8 cellular contexts compared by ENCODE assay signal in the genomic region with DNA sequence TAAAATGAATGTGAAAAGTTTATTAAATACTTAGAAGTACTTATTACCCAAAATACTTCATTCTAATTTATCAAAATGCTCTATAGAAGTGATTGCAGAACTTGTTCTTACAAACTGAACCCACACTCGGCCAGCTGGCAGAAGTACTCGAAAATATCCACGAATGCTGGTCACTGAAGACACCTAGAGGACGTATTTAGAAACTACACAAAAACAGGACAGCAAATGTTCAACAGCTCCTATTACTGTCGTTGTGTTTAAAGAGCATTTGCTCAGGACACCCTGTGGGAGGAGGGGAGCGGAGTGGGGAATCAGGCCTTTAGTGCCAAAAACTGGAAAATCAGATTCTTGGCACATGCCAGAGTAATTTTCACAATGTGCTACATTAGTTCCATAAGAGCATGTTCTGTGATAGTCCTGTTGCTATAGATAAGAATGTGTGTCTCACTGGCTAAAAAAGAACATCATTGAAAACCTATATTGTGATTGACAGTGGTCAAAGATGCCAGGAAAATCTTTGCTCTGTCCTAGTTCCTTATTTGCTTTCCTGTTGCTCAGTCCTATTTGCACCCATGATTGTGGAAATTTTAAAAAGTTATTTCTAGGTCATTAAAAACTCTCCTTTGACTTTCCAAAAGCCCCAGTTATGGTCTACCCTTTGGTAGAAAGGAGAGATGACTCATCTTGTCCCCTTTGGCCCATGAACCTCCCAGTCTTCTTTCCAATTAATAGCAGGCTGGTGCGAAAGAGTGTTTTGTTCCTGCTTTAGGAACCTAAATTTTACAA. TPM values are rescaled to one million over a fixed set of nuclear protein-coding genes. Genes with fewer than 3 reads are reported as not detected.
A peak's percentile ranks its signal among the peaks of the same experiment; 100 is the strongest.
DNase-seq lines count a peak whose midpoint lies in the region; ATAC-seq and TF ChIP-seq lines count a peak whose summit lies in the region.

No MANE protein-coding gene starts in this region.

- WGBS in heart right ventricle, 2 donors: 14 to 17% methylated on average over 7 of the region's 7 CpGs

- intact Hi-C loops in heart right ventricle (cut with DNase I): loop anchor here (2.0 to 10.0 kb wide), 12 partner anchors 71 to 822 kb away; a partner anchor contains a TSS
- intact Hi-C loops in posterior vena cava (cut with DNase I): no loop called here

- ATAC-seq in GM21529 (IDR thresholded peaks at IDR 0.05; ENCODE audit: unreplicated experiment) (peak; percentile 90), heart right ventricle (peak; percentile 69 to 91 (median 88)), GM21825 (IDR thresholded peaks at IDR 0.05; ENCODE audit: unreplicated experiment) (no peak)
- ATAC-seq in activated naive CD4-positive, alpha-beta T cell treated with anti-CD3 and anti-CD28 coated beads, Interleukin-2, amount 50 U/mL, for 72 hours: peak; percentile 46 to 51

- peak overlapping the region in 2 of 10 donors; percentile 3 to 39 for H3K27ac ChIP-seq in heart right ventricle

- H3K27ac Mint-ChIP-seq in activated naive CD4-positive, alpha-beta T cell treated with anti-CD3 and anti-CD28 coated beads, Interleukin-2, amount 50 U/mL, for 72 hours: no peak overlapping the region

- no peaks in the 10 kb centered on the region for H3K36me3 Mint-ChIP-seq in activated naive CD4-positive, alpha-beta T cell treated with anti-CD3 and anti-CD28 coated beads, Interleukin-2, amount 50 U/mL, for 72 hours

- peaks cover 0 to 10% (median 0%) of the 10 kb centered on the region in 9 donors for H3K4me1 ChIP-seq in heart right ventricle

- H3K27me3 ChIP-seq in heart right ventricle: peaks cover 0 to 5% (median 0%) of the 10 kb centered on the region in 7 donors

- no peaks in the 10 kb centered on the region for H3K36me3 ChIP-seq in heart right ventricle

- DNase-seq in DMS53 treated with DMSO at 0.1 percent for 48 hours (lab: John Stamatoyannopoulos, UW; ENCODE audit: unreplicated experiment) (peak; percentile 75), LoVo (ENCODE audit: low spot score) (peak; percentile 57), RPMI7951 (ENCODE audit: low read depth) (peak; percentile 73), heart right ventricle (peak; percentile 14 to 61), posterior vena cava (ENCODE audit: low spot score) (peak; percentile 83)
- peak in 1 of 2 donors; percentile 7 for DNase-seq in activated naive CD4-positive, alpha-beta T cell treated with anti-CD3 and anti-CD28 coated beads, Interleukin-2, amount 50 U/mL, for 72 hours (ENCODE audit: low spot score in 2 of 2)

- H3K9me3 ChIP-seq in heart right ventricle: no peaks in the 10 kb centered on the region

- H3K9me3 Mint-ChIP-seq in activated naive CD4-positive, alpha-beta T cell treated with anti-CD3 and anti-CD28 coated beads, Interleukin-2, amount 50 U/mL, for 72 hours: no peaks in the 10 kb centered on the region

- H3K4me3 ChIP-seq in heart right ventricle: no peak overlapping the region

- TF ChIP-seq CTCF in heart right ventricle (IDR thresholded peaks at IDR 0.05): peak; percentile 27 to 81 (median 70)

RNA-seq across cellular contexts. Expression of a gene that starts 49.0 kb away (rescaled TPM):
- 18.0 and 25.6 TPM in 2 replicates for total RNA-seq in RPMI7951 (2014; rRNA removed; shearing (Covaris generic))
- 10 to 100 TPM; 18.4 to 21.1 TPM for total RNA-seq in activated naive CD4-positive, alpha-beta T cell treated with anti-CD3 and anti-CD28 coated beads, Interleukin-2, amount 50 U/mL, for 72 hours
- total RNA-seq in heart right ventricle (10 to 100 TPM in 6 of 10 donors, 1 to 10 TPM in 4; 8.6 to 18.2 (median 10.2) TPM), posterior vena cava (10 to 100 TPM; 15.4 to 15.8 TPM)
- 10 to 100 TPM in 1 of 2 donors, 1 to 10 TPM in 1; 3.5 to 10.2 TPM for polyA plus RNA-seq in heart right ventricle

Comparison
In these comparisons a context has a peak if more than half of its experiments do, and no peak if none do; other contexts are left out.
1. intact Hi-C loops: an anchor here in heart right ventricle (2.0 to 10.0 kb wide); none called in posterior vena cava.